Comparison of ENCODE assay signal across 10 cellular contexts in genomic region chr3:133659806-133660205, GRCh38. TPM values are rescaled to one million over a fixed set of nuclear protein-coding genes. Genes with fewer than 3 reads are reported as not detected.
A peak's percentile ranks its signal among the peaks of the same experiment; 100 is the strongest.
DNase-seq lines count a peak whose midpoint lies in the region; ATAC-seq, FAIRE-seq and TF ChIP-seq lines count a peak whose summit lies in the region.
"Had no signal": no experiment of that assay in that cellular context is flagged by ENCODE, and none has a peak within 500 bp of the region (broad histone marks: within the 10 kb centered on the region; RNA-seq: fewer than 3 reads in every experiment).

No MANE protein-coding gene starts in this region.

- H3K9me3 ChIP-seq in DOHH2 (ENCODE audit: control insufficient read depth, insufficient read depth, low read length) = no peaks in the 10 kb centered on the region
- H3K9me3 ChIP-seq in PC-9 (ENCODE audit: insufficient read depth, low read depth) = no peaks in the 10 kb centered on the region
- no peaks in the 10 kb centered on the region for H3K9me3 ChIP-seq in endothelial cell of umbilical vein (replicated peaks; ENCODE audit: control insufficient read depth, insufficient read depth, low read length)

- CTCF ChIA-PET in PC-9 (lab: Charles Lee) (no interaction called here), endothelial cell of umbilical vein (lab: Charles Lee) (no interaction called here)

- BruUV-seq in PC-9 (replicated peaks; lab: Mats Ljungman, UMichigan) = no TSS peak
- no TSS peak for BruUV-seq in endothelial cell of umbilical vein (replicated peaks; lab: Mats Ljungman, UMichigan)

- no peak for TF ChIP-seq CTCF in DOHH2 (IDR thresholded peaks at IDR 0.05; ENCODE audit: low read depth, low read length, poor library complexity, severe bottlenecking)
- TF ChIP-seq CTCF in PC-9 (conservative IDR thresholded peaks at IDR 0.05) = no peak
- TF ChIP-seq CTCF in endothelial cell of umbilical vein (IDR thresholded peaks at IDR 0.05; ENCODE audit: extremely low read depth in 1 of 2, insufficient read depth in 1 of 2, low read depth in 1 of 2, low read length in 2 of 2) = no peak

- dilution Hi-C loops in endothelial cell of umbilical vein (cut with MboI; ENCODE audit: extremely low pct_ligation_motif_present, low sequenced_read_pairs) = no loop called here

- H3K79me2 ChIP-seq in ACC112 (ENCODE audit: control insufficient read depth, insufficient read depth, low read length, unreplicated experiment) (peaks cover 46% of the 10 kb centered on the region), DOHH2 (ENCODE audit: control insufficient read depth, low read length) (peaks cover 72% of the 10 kb centered on the region), PC-9 (ENCODE audit: low read depth) (peaks cover 32% of the 10 kb centered on the region), endothelial cell of umbilical vein (ENCODE audit: control insufficient read depth, insufficient read depth, low read length) (peaks cover 38% of the 10 kb centered on the region)

- FAIRE-seq in endothelial cell of umbilical vein (lab: Jason Lieb, UNC) = no peak

- intact Hi-C loops in PC-9 (cut with micrococcal nuclease; ENCODE audit: unreplicated experiment) = loop anchor here (5.0 to 10.0 kb wide), 3 partner anchors 218 to 935 kb away; partner anchors contain the start of gene NPHP3
- intact Hi-C loops in endothelial cell of umbilical vein (cut with micrococcal nuclease) = loop anchor here (5.0 kb wide), 2 partner anchors 173 to 933 kb away; no protein-coding TSS in a partner anchor

- H4K20me1 ChIP-seq in DOHH2 (ENCODE audit: control insufficient read depth, insufficient read depth, low read depth, low read length) = peaks cover 6% of the 10 kb centered on the region; the same call in 1 of the 2 replicates
- H4K20me1 ChIP-seq in PC-9 (ENCODE audit: insufficient read depth) = no peaks in the 10 kb centered on the region; the same call in 1 of the 2 replicates
- no peaks in the 10 kb centered on the region for H4K20me1 ChIP-seq in endothelial cell of umbilical vein (replicated peaks; ENCODE audit: control insufficient read depth, extremely low read depth, insufficient read depth, low read length)

- peaks cover 9% of the 10 kb centered on the region for H3K4me1 ChIP-seq in ACC112 (ENCODE audit: control insufficient read depth, insufficient read depth, low read length, unreplicated experiment)
- peaks cover 33% of the 10 kb centered on the region for H3K4me1 ChIP-seq in DOHH2 (ENCODE audit: control insufficient read depth, low read length)
- peaks cover 22% of the 10 kb centered on the region; the same call in 1 of the 2 replicates for H3K4me1 ChIP-seq in PC-9 (replicated peaks; ENCODE audit: insufficient read depth)
- peaks cover 22% of the 10 kb centered on the region for H3K4me1 ChIP-seq in endothelial cell of umbilical vein (ENCODE audit: control insufficient read depth, extremely low read depth, insufficient read depth, low read length)

- TF ChIP-seq POLR2A in endothelial cell of umbilical vein (IDR thresholded peaks at IDR 0.05; ENCODE audit: low read depth, low read length) = no peak

- H3K9me1 ChIP-seq in endothelial cell of umbilical vein (replicated peaks; ENCODE audit: control insufficient read depth, extremely low read depth, insufficient read depth, low read length) = no peaks in the 10 kb centered on the region

- H3K36me3 ChIP-seq in ACC112 (ENCODE audit: insufficient read depth, low read length) (peaks cover 29% of the 10 kb centered on the region), DOHH2 (ENCODE audit: control insufficient read depth, low read length) (peaks cover 65% of the 10 kb centered on the region), PC-9 (ENCODE audit: low read depth) (peaks cover 27% of the 10 kb centered on the region), endothelial cell of umbilical vein (ENCODE audit: control insufficient read depth in 2 of 2, extremely low read depth in 1 of 2, insufficient read depth in 2 of 2, low read length in 2 of 2) (peaks cover 1 to 8% of the 10 kb centered on the region in 2 experiments)

- no peak for ATAC-seq in GM21717 (IDR thresholded peaks at IDR 0.05; ENCODE audit: unreplicated experiment)

- H3K27me3 ChIP-seq in ACC112 (ENCODE audit: insufficient read depth, low read length) (no peaks in the 10 kb centered on the region), DOHH2 (ENCODE audit: control insufficient read depth, low read length) (no peaks in the 10 kb centered on the region), PC-9 (ENCODE audit: insufficient read depth, low read depth) (no peaks in the 10 kb centered on the region), endothelial cell of umbilical vein (ENCODE audit: control insufficient read depth in 2 of 2, insufficient read depth in 2 of 2, low read length in 2 of 2) (no peaks in the 10 kb centered on the region)

- no peak overlapping the region for H3K27ac ChIP-seq in ACC112 (ENCODE audit: low read depth, low read length)
- H3K27ac ChIP-seq in DOHH2 (ENCODE audit: low read depth, low read length) = no peak overlapping the region
- H3K27ac ChIP-seq in PC-9 = no peak overlapping the region
- H3K27ac ChIP-seq in endothelial cell of umbilical vein (ENCODE audit: insufficient read depth, low read depth, low read length) = no peak overlapping the region

- H3K9me2 ChIP-seq in DOHH2 (replicated peaks; ENCODE audit: control insufficient read depth, low read length) (no peaks in the 10 kb centered on the region), PC-9 (ENCODE audit: insufficient read depth) (no peaks in the 10 kb centered on the region)

- H3F3A ChIP-seq in DOHH2 (ENCODE audit: control insufficient read depth, insufficient read depth) = peaks cover 12% of the 10 kb centered on the region
- peaks cover 4% of the 10 kb centered on the region for H3F3A ChIP-seq in PC-9 (ENCODE audit: insufficient read depth, low read depth)

- H3K4me3 ChIP-seq in ACC112 (ENCODE audit: low read depth, low read length) = peak overlapping the region; percentile 83
- peak overlapping the region; percentile 98 for H3K4me3 ChIP-seq in DOHH2 (ENCODE audit: low read length)
- H3K4me3 ChIP-seq in PC-9 = no peak overlapping the region; the same call in 1 of the 2 replicates
- H3K4me3 ChIP-seq in endothelial cell of umbilical vein (replicated peaks in 1 of 3; ENCODE audit: insufficient read depth in 1 of 3, low read depth in 1 of 3, low read length in 3 of 3) = peak overlapping the region in 1 of 3 experiments; percentile 9

- no peak for DNase-seq in PC-9
- DNase-seq in endothelial cell of umbilical vein (ENCODE audit: low read depth, low spot score) = no peak
- DNase-seq in Ammon's horn (ENCODE audit: low spot score) = no peak
- DNase-seq in stimulated activated CD4-positive, alpha-beta T cell treated with anti-CD3 and anti-CD28 coated beads, Interleukin-15, amount 100 ng/mL, for 24 hours = no peak
- no peak for DNase-seq in stimulated activated naive CD4-positive, alpha-beta T cell treated with Interleukin-2 at 50 U/mL for 16 hours (lab: John Stamatoyannopoulos, UW)
- DNase-seq: NCI-H187, T-helper 9 cell had no signal

- H2AFZ ChIP-seq in ACC112 (ENCODE audit: low read length, unreplicated experiment) (no peak overlapping the region), PC-9 (no peak overlapping the region), endothelial cell of umbilical vein (ENCODE audit: low read depth, low read length) (no peak overlapping the region)

- H3K9ac ChIP-seq in endothelial cell of umbilical vein (replicated peaks; ENCODE audit: extremely low read depth, insufficient read depth, low read length) = no peak overlapping the region

- POLR2A ChIA-PET in PC-9 (lab: Charles Lee; ENCODE audit: unreplicated experiment) (no interaction called here), endothelial cell of umbilical vein (lab: Charles Lee) (no interaction called here)

- H3K4me2 ChIP-seq in DOHH2 (ENCODE audit: low read length) = peak overlapping the region; percentile 97
- H3K4me2 ChIP-seq in PC-9 = peak overlapping the region; percentile 96
- H3K4me2 ChIP-seq in endothelial cell of umbilical vein (ENCODE audit: insufficient read depth, low read length) = peak overlapping the region; percentile 92

TF ChIP-seq in endothelial cell of umbilical vein, 7 proteins besides CTCF, POLR2A, EP300 and RAD21:
- TF ChIP-seq FOS (IDR thresholded peaks at IDR 0.05; ENCODE audit: borderline replicate concordance, insufficient read depth, low read length) (no peak), MYC (IDR thresholded peaks at IDR 0.05; ENCODE audit: low read depth, low read length) (no peak), JUN (IDR thresholded peaks at IDR 0.05; ENCODE audit: borderline replicate concordance, insufficient read depth, insufficient read length, low read depth) (no peak), POLR2AphosphoS5 (IDR thresholded peaks at IDR 0.05; ENCODE audit: insufficient read depth, low read depth, low read length) (no peak), GATA2 (IDR thresholded peaks at IDR 0.05; ENCODE audit: insufficient read depth, insufficient read length, low read depth, low read length) (no peak), EZH2 (IDR thresholded peaks at IDR 0.05; ENCODE audit: borderline replicate concordance, low read depth, low read length, severe bottlenecking) (no peak)

RNA-seq across cellular contexts. Expression of gene TOPBP1, which starts 1.9 kb away (rescaled TPM):
- 42.2 and 52.2 TPM in 2 replicates for total RNA-seq in PC-9 (2021)
- total RNA-seq in endothelial cell of umbilical vein = 42.2 and 42.4 TPM in 2 replicates
- polyA plus RNA-seq in endothelial cell of umbilical vein = 20.9 and 23.3 TPM in 2 replicates
- 22.5 and 22.8 TPM in 2 replicates for polyA plus RNA-seq in endothelial cell of umbilical vein (2011; cell fraction: cytosol; rRNA removed)
- 114 and 163 TPM in 2 replicates for polyA plus RNA-seq in endothelial cell of umbilical vein (2011; cell fraction: nucleus; rRNA removed)
- 20.4 and 31.0 TPM in 2 replicates for polyA plus RNA-seq in endothelial cell of umbilical vein (2012)
- 33.4 and 36.7 TPM in 2 replicates for polyA minus RNA-seq in endothelial cell of umbilical vein
- polyA minus RNA-seq in endothelial cell of umbilical vein (2011; cell fraction: cytosol; rRNA and poly(A)+ RNA removed) = 26.3 TPM
- polyA minus RNA-seq in endothelial cell of umbilical vein (2011; cell fraction: nucleus; rRNA and poly(A)+ RNA removed) = 77.6 and 123 TPM in 2 replicates
